ENCODE assay signal across 9 cellular contexts in genomic region chr2:63007813-63008458, GRCh38. TPM values are rescaled to one million over a fixed set of nuclear protein-coding genes. Genes with fewer than 3 reads are reported as not detected.
"Had no signal": no experiment of that assay in that cellular context is flagged by ENCODE, and none has a peak within 500 bp of the region (broad histone marks: within the 10 kb centered on the region; RNA-seq: fewer than 3 reads in every experiment).

No MANE protein-coding gene starts in this region.

- H3K9me3 ChIP-seq: HAP-1 had no signal

- H3K36me3 ChIP-seq: HAP-1 had no signal

- H3K9me3 Mint-ChIP-seq: HFFc6, IgD-negative memory B cell had no signal

- H3K27ac Mint-ChIP-seq: HFFc6, IgD-negative memory B cell had no signal

- FAIRE-seq: HepG2 had no signal

- DNase-seq: GOT3, H7, HFFc6, KBM-7 had no signal

- H3K4me1 Mint-ChIP-seq: IgD-negative memory B cell had no signal

- H3K4me3 Mint-ChIP-seq: HFFc6, IgD-negative memory B cell had no signal

- H3K27me3 Mint-ChIP-seq: IgD-negative memory B cell had no signal

- H3K4me3 ChIP-seq: HAP-1 had no signal

- H3K27ac ChIP-seq: HL-60 had no signal

- ATAC-seq: HCT116, HepG2 had no signal

RNA-seq across cellular contexts. Expression of gene OTX1, which starts 42.7 kb away (rescaled TPM):
- polyA plus RNA-seq: IgD-negative memory B cell had no signal
